7 cellular contexts compared by ENCODE assay signal in genomic region chr6:158853072-158853871, GRCh38. TPM values are rescaled to one million over a fixed set of nuclear protein-coding genes. Genes with fewer than 3 reads are reported as not detected.
DNase-seq lines count a peak whose midpoint lies in the region; ATAC-seq lines count a peak whose summit lies in the region.

No MANE protein-coding gene starts in this region.

- H3K27ac Mint-ChIP-seq in activated CD8-positive, alpha-beta T cell treated with anti-CD3 and anti-CD28 coated beads, Interleukin-2, amount 10 ng/mL, durations not matched to agents 7 days and 5 days: no peak overlapping the region
- no peak overlapping the region for H3K27ac Mint-ChIP-seq in naive thymus-derived CD4-positive, alpha-beta T cell

- peaks cover 47 to 55% of the 10 kb centered on the region in 2 donors for H3K4me1 ChIP-seq in naive thymus-derived CD4-positive, alpha-beta T cell (ENCODE audit: control insufficient read depth in 2 of 2, insufficient read depth in 2 of 2, low read length in 2 of 2)
- peaks cover 19% of the 10 kb centered on the region for H3K4me1 ChIP-seq in thymus (ENCODE audit: control insufficient read depth, insufficient read depth, low read length)

- H3K27me3 Mint-ChIP-seq in activated CD8-positive, alpha-beta T cell treated with anti-CD3 and anti-CD28 coated beads, Interleukin-2, amount 10 ng/mL, durations not matched to agents 7 days and 5 days (ENCODE audit: low read depth): no peaks in the 10 kb centered on the region
- no peaks in the 10 kb centered on the region for H3K27me3 Mint-ChIP-seq in naive thymus-derived CD4-positive, alpha-beta T cell

- POLR2A ChIA-PET in activated CD8-positive, alpha-beta T cell treated with anti-CD3 and anti-CD28 coated beads, Interleukin-2, amount 10 ng/mL, durations not matched to agents 7 days and 5 days (lab: Charles Lee): interaction anchor here (0.6 to 5.4 kb wide), 10 partner anchors 8 to 72 kb away, joined by 3 to 100 read pairs (median 4); partner anchors contain the start of gene EZR
- POLR2A ChIA-PET in naive thymus-derived CD4-positive, alpha-beta T cell (lab: Charles Lee): interaction anchor here (0.7 to 7.1 kb wide), 27 partner anchors 9 to 620 kb away, joined by 3 to 219 read pairs (median 5); partner anchors contain the start of genes EZR and TAGAP

- no peaks in the 10 kb centered on the region for H3K36me3 ChIP-seq in naive thymus-derived CD4-positive, alpha-beta T cell (ENCODE audit: control insufficient read depth in 2 of 3, insufficient read depth in 3 of 3, low read length in 3 of 3)
- no peaks in the 10 kb centered on the region for H3K36me3 ChIP-seq in thymus (ENCODE audit: control insufficient read depth, insufficient read depth)

- H3K4me1 Mint-ChIP-seq in activated CD8-positive, alpha-beta T cell treated with anti-CD3 and anti-CD28 coated beads, Interleukin-2, amount 10 ng/mL, durations not matched to agents 7 days and 5 days (ENCODE audit: low read depth): peaks cover 27% of the 10 kb centered on the region
- H3K4me1 Mint-ChIP-seq in naive thymus-derived CD4-positive, alpha-beta T cell: peaks cover 16 to 42% (median 33%) of the 10 kb centered on the region in 7 donors

- ATAC-seq in GM18519 (IDR thresholded peaks at IDR 0.05; ENCODE audit: low FRiP score, unreplicated experiment): peak; percentile 74
- ATAC-seq in HG02840 (IDR thresholded peaks at IDR 0.05; ENCODE audit: low FRiP score, unreplicated experiment): peak; percentile 81
- peak; percentile 76 for ATAC-seq in activated CD8-positive, alpha-beta T cell treated with anti-CD3 and anti-CD28 coated beads, Interleukin-2, amount 10 ng/mL, durations not matched to agents 7 days and 5 days
- ATAC-seq in naive thymus-derived CD4-positive, alpha-beta T cell: peak; percentile 79

- peak overlapping the region; percentile 55 for H3K4me3 ChIP-seq in naive thymus-derived CD4-positive, alpha-beta T cell (ENCODE audit: low read length)
- peak overlapping the region; percentile 11 for H3K4me3 ChIP-seq in thymus (ENCODE audit: low read length)

- no peaks in the 10 kb centered on the region for H3K36me3 Mint-ChIP-seq in activated CD8-positive, alpha-beta T cell treated with anti-CD3 and anti-CD28 coated beads, Interleukin-2, amount 10 ng/mL, durations not matched to agents 7 days and 5 days (ENCODE audit: low read depth)
- H3K36me3 Mint-ChIP-seq in naive thymus-derived CD4-positive, alpha-beta T cell: peaks cover 0 to 1% (median 0%) of the 10 kb centered on the region in 5 donors

- peak; percentile 34 for DNase-seq in NCI-H2196 treated with DMSO at 0.1 percent for 48 hours (lab: John Stamatoyannopoulos, UW; ENCODE audit: unreplicated experiment)
- peak; percentile 90 for DNase-seq in activated CD8-positive, alpha-beta T cell treated with anti-CD3 and anti-CD28 coated beads, Interleukin-2, amount 10 ng/mL, durations not matched to agents 7 days and 5 days
- peak; percentile 99 for DNase-seq in epithelial cell of prostate (ENCODE audit: low read depth, low spot score)
- peak; percentile 54 to 93 (median 86) for DNase-seq in naive thymus-derived CD4-positive, alpha-beta T cell

- H3K27ac ChIP-seq in epithelial cell of prostate: peak overlapping the region; percentile 98
- H3K27ac ChIP-seq in naive thymus-derived CD4-positive, alpha-beta T cell (ENCODE audit: low read depth, low read length): peak overlapping the region; percentile 83
- H3K27ac ChIP-seq in thymus (ENCODE audit: low read depth): peak overlapping the region; percentile 91

- H3K9me3 ChIP-seq in naive thymus-derived CD4-positive, alpha-beta T cell (ENCODE audit: control insufficient read depth in 2 of 3, low read length in 3 of 3): no peaks in the 10 kb centered on the region
- H3K9me3 ChIP-seq in thymus (ENCODE audit: control insufficient read depth): no peaks in the 10 kb centered on the region

- H3K27me3 ChIP-seq in naive thymus-derived CD4-positive, alpha-beta T cell (ENCODE audit: control insufficient read depth in 2 of 2, insufficient read depth in 2 of 2, low read length in 2 of 2): no peaks in the 10 kb centered on the region
- no peaks in the 10 kb centered on the region for H3K27me3 ChIP-seq in thymus (ENCODE audit: control insufficient read depth, insufficient read depth)

- no peak overlapping the region for H3K4me3 Mint-ChIP-seq in activated CD8-positive, alpha-beta T cell treated with anti-CD3 and anti-CD28 coated beads, Interleukin-2, amount 10 ng/mL, durations not matched to agents 7 days and 5 days
- no peak overlapping the region for H3K4me3 Mint-ChIP-seq in naive thymus-derived CD4-positive, alpha-beta T cell

- CTCF ChIA-PET in activated CD8-positive, alpha-beta T cell treated with anti-CD3 and anti-CD28 coated beads, Interleukin-2, amount 10 ng/mL, durations not matched to agents 7 days and 5 days (lab: Charles Lee): interaction anchor here (1.1 to 2.7 kb wide), 4 partner anchors 16 to 106 kb away, joined by 3 to 25 read pairs (median 4); no protein-coding TSS in a partner anchor
- CTCF ChIA-PET in naive thymus-derived CD4-positive, alpha-beta T cell (lab: Charles Lee): interaction anchor here (1.1 to 2.0 kb wide), 6 partner anchors 11 to 60 kb away, joined by 3 to 7 read pairs (median 4); no protein-coding TSS in a partner anchor

- WGBS in thymus: 61% methylated on average over 13 of the region's 13 CpGs

- intact Hi-C loops in naive thymus-derived CD4-positive, alpha-beta T cell (cut with micrococcal nuclease): loop anchor here (1.0 to 10.0 kb wide), 10 partner anchors 16 to 1088 kb away; partner anchors contain the start of genes EZR (in 1 of the 2), SOD2 (in 1 of the 2) and TAGAP (in 1 of the 2)

- no peaks in the 10 kb centered on the region for H3K9me3 Mint-ChIP-seq in activated CD8-positive, alpha-beta T cell treated with anti-CD3 and anti-CD28 coated beads, Interleukin-2, amount 10 ng/mL, durations not matched to agents 7 days and 5 days (ENCODE audit: insufficient read depth)
- no peaks in the 10 kb centered on the region for H3K9me3 Mint-ChIP-seq in naive thymus-derived CD4-positive, alpha-beta T cell

RNA-seq across cellular contexts. Expression of gene EZR, which starts 34.1 kb away (rescaled TPM):
- 100 to 1,000 TPM; 177 to 180 TPM for total RNA-seq in activated CD8-positive, alpha-beta T cell treated with anti-CD3 and anti-CD28 coated beads, Interleukin-2, amount 10 ng/mL, durations not matched to agents 7 days and 5 days
- 100 to 1,000 TPM; 132 to 201 (median 163) TPM for total RNA-seq in naive thymus-derived CD4-positive, alpha-beta T cell
- 100 to 1,000 TPM; 115 to 140 TPM for polyA plus RNA-seq in naive thymus-derived CD4-positive, alpha-beta T cell
- 165 TPM for polyA plus RNA-seq in thymus

Comparison
In these comparisons a context has a peak if more than half of its experiments do, and no peak if none do; other contexts are left out.
1. Peak in every context shown above with its lines: DNase-seq, ATAC-seq, H3K4me3 ChIP-seq and H3K27ac ChIP-seq.
2. DNase-seq: peak in every context shown above with its lines; median percentile 99 in epithelial cell of prostate; 90 in activated CD8-positive, alpha-beta T cell treated with anti-CD3 and anti-CD28 coated beads, Interleukin-2, amount 10 ng/mL, durations not matched to agents 7 days and 5 days; 86 in naive thymus-derived CD4-positive, alpha-beta T cell; 34 in NCI-H2196 treated with DMSO at 0.1 percent for 48 hours.